In the genomic region with DNA sequence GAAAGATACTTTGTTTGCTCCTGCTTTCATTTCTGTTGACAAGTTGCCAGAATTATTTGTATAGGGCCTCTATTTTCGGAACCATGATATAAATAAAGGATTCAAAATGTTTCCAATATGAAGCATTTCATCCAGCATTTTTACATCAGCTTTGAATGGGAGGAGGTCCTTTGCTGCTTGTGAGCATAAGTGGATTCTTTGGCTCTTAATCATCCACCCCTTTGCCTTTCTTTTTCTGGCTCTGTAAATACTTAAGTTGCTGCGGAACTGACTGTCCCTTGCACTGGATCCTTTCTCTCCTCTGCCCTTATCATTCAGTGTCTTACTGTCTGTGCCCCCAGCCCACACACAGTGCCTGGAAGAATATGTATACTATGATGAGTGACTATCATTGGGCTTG, we compare ENCODE assay signal across 13 cellular contexts.
DNase-seq lines count a peak whose midpoint lies in the region; ATAC-seq, FAIRE-seq and TF ChIP-seq lines count a peak whose summit lies in the region.
"Had no signal": no experiment of that assay in that cellular context is flagged by ENCODE, and none has a peak within 500 bp of the region (broad histone marks: within the 10 kb centered on the region; RNA-seq: fewer than 3 reads in every experiment).

No MANE protein-coding gene starts in this region.

- H3K27me3 ChIP-seq in Caco-2 (replicated peaks; ENCODE audit: control insufficient read depth, insufficient read depth, low read length) (no peaks in the 10 kb centered on the region), endothelial cell of umbilical vein (ENCODE audit: control insufficient read depth in 2 of 2, insufficient read depth in 2 of 2, low read length in 2 of 2) (no peaks in the 10 kb centered on the region), heart left ventricle (no peaks in the 10 kb centered on the region)

- POLR2A ChIA-PET in Caco-2 (lab: Charles Lee) (interaction anchor here (0.5 to 0.6 kb wide), 2 partner anchors 57 to 254 kb away, joined by 3 read pairs; no protein-coding TSS in a partner anchor), endothelial cell of umbilical vein (lab: Charles Lee) (no interaction called here)

- TF ChIP-seq CTCF in Caco-2 (IDR thresholded peaks at IDR 0.05; ENCODE audit: insufficient read depth in 1 of 2, low read depth in 1 of 2, low read length in 1 of 2, severe bottlenecking in 1 of 2, unreplicated experiment in 1 of 2) (no peak), endothelial cell of umbilical vein (IDR thresholded peaks at IDR 0.05; ENCODE audit: extremely low read depth in 1 of 2, insufficient read depth in 1 of 2, low read depth in 1 of 2, low read length in 2 of 2) (no peak), heart left ventricle (IDR thresholded peaks at IDR 0.05) (no peak)

- H3K4me3 Mint-ChIP-seq in Caco-2 (ENCODE audit: unreplicated experiment) = no peak overlapping the region

- dilution Hi-C loops in endothelial cell of umbilical vein (cut with MboI; ENCODE audit: extremely low pct_ligation_motif_present, low sequenced_read_pairs) = no loop called here

- no peak overlapping the region for H3K4me3 ChIP-seq in Caco-2 (ENCODE audit: low read depth, low read length)
- H3K4me3 ChIP-seq in endothelial cell of umbilical vein (replicated peaks in 1 of 3; ENCODE audit: insufficient read depth in 1 of 3, low read depth in 1 of 3, low read length in 3 of 3) = no peak overlapping the region
- no peak overlapping the region for H3K4me3 ChIP-seq in heart left ventricle
- H3K4me3 ChIP-seq: thoracic aorta had no signal

- no peaks in the 10 kb centered on the region for H3K79me2 ChIP-seq in endothelial cell of umbilical vein (ENCODE audit: control insufficient read depth, insufficient read depth, low read length)

- no peaks in the 10 kb centered on the region for H3K27me3 Mint-ChIP-seq in Caco-2 (ENCODE audit: insufficient read depth, unreplicated experiment)

- WGBS in heart left ventricle, 4 donors = 57 to 70% (median 58%) methylated on average over 2 of the region's 2 CpGs

- H3K27ac Mint-ChIP-seq in Caco-2 (ENCODE audit: unreplicated experiment) = peak overlapping the region; percentile 61

- H3K9me3 ChIP-seq in Caco-2 (no peaks in the 10 kb centered on the region), endothelial cell of umbilical vein (replicated peaks; ENCODE audit: control insufficient read depth, insufficient read depth, low read length) (no peaks in the 10 kb centered on the region), heart left ventricle (no peaks in the 10 kb centered on the region)
- H3K9me3 ChIP-seq: thoracic aorta had no signal

- CTCF ChIA-PET in Caco-2 (lab: Charles Lee) = no interaction called here
- CTCF ChIA-PET in endothelial cell of umbilical vein (lab: Charles Lee) = no interaction called here

- H3K27ac ChIP-seq in endothelial cell of umbilical vein (ENCODE audit: insufficient read depth, low read depth, low read length) (no peak overlapping the region), heart left ventricle (no peak overlapping the region)
- H3K27ac ChIP-seq: thoracic aorta had no signal

- TF ChIP-seq POLR2A in endothelial cell of umbilical vein (IDR thresholded peaks at IDR 0.05; ENCODE audit: low read depth, low read length) (no peak), heart left ventricle (IDR thresholded peaks at IDR 0.05) (no peak)

- DNase-seq in Caco-2 (peak in 1 of 2 experiments; percentile 15), NCI-H1048 (lab: John Stamatoyannopoulos, UW) (peak; percentile 30), endothelial cell of umbilical vein (ENCODE audit: low read depth, low spot score) (peak; percentile 42), non-pigmented ciliary epithelial cell (ENCODE audit: low read depth) (peak; percentile 83), midbrain (lab: John Stamatoyannopoulos, UW) (no peak), heart left ventricle (no peak)
- DNase-seq: activated CD8-positive, alpha-beta memory T cell treated with anti-CD3 and anti-CD28 coated beads for 24 hours; NCI-H146; Right ventricle myocardium superior; stimulated activated CD4-positive, alpha-beta T cell treated with anti-CD3 and anti-CD28 coated beads, Interleukin-15, amount 100 ng/mL, for 24 hours had no signal

- peaks cover 36% of the 10 kb centered on the region for H3K4me1 Mint-ChIP-seq in Caco-2 (ENCODE audit: low read depth, unreplicated experiment)

- peaks cover 12% of the 10 kb centered on the region for H3K36me3 Mint-ChIP-seq in Caco-2 (ENCODE audit: insufficient read depth, unreplicated experiment)

- H4K20me1 ChIP-seq in endothelial cell of umbilical vein (replicated peaks; ENCODE audit: control insufficient read depth, extremely low read depth, insufficient read depth, low read length) = no peaks in the 10 kb centered on the region

- H3K36me3 ChIP-seq in Caco-2 (ENCODE audit: control insufficient read depth, insufficient read depth, low read length) = no peaks in the 10 kb centered on the region
- no peaks in the 10 kb centered on the region for H3K36me3 ChIP-seq in endothelial cell of umbilical vein (ENCODE audit: control insufficient read depth in 2 of 2, extremely low read depth in 1 of 2, insufficient read depth in 2 of 2, low read length in 2 of 2)
- no peaks in the 10 kb centered on the region for H3K36me3 ChIP-seq in heart left ventricle
- H3K36me3 ChIP-seq: thoracic aorta had no signal

- no peak for FAIRE-seq in endothelial cell of umbilical vein (lab: Jason Lieb, UNC)

- H3K9me1 ChIP-seq in endothelial cell of umbilical vein (replicated peaks; ENCODE audit: control insufficient read depth, extremely low read depth, insufficient read depth, low read length) = no peaks in the 10 kb centered on the region

- intact Hi-C loops in Caco-2 (cut with micrococcal nuclease; ENCODE audit: unreplicated experiment) = no loop called here
- intact Hi-C loops in endothelial cell of umbilical vein (cut with micrococcal nuclease) = loop anchor here (5.0 kb wide), 1 partner anchor 253 kb away; the partner anchor contains the start of gene SIPA1L1
- intact Hi-C loops in heart left ventricle (cut with DNase I) = no loop called here

- peak overlapping the region; percentile 22 for H3K4me2 ChIP-seq in endothelial cell of umbilical vein (ENCODE audit: insufficient read depth, low read length)

- H3K9me3 Mint-ChIP-seq in Caco-2 (ENCODE audit: unreplicated experiment) = no peaks in the 10 kb centered on the region

- H2AFZ ChIP-seq in endothelial cell of umbilical vein (ENCODE audit: low read depth, low read length) = no peak overlapping the region

- H3K9ac ChIP-seq in endothelial cell of umbilical vein (replicated peaks; ENCODE audit: extremely low read depth, insufficient read depth, low read length) = no peak overlapping the region

- ATAC-seq in HG03565 (IDR thresholded peaks at IDR 0.05; ENCODE audit: unreplicated experiment) (no peak), heart left ventricle (no peak), GM21825 (IDR thresholded peaks at IDR 0.05; ENCODE audit: unreplicated experiment) (no peak)

- H3K4me1 ChIP-seq in Caco-2 (peaks cover 17% of the 10 kb centered on the region), endothelial cell of umbilical vein (ENCODE audit: control insufficient read depth, extremely low read depth, insufficient read depth, low read length) (peaks cover 3% of the 10 kb centered on the region), heart left ventricle (peaks cover 0 to 16% (median 5%) of the 10 kb centered on the region in 12 donors)

- BruUV-seq in Caco-2 (replicated peaks; lab: Mats Ljungman, UMichigan) = no TSS peak
- no TSS peak for BruUV-seq in endothelial cell of umbilical vein (replicated peaks; lab: Mats Ljungman, UMichigan)

TF ChIP-seq in endothelial cell of umbilical vein, 7 proteins besides CTCF, POLR2A, EP300 and RAD21:
- TF ChIP-seq FOS (IDR thresholded peaks at IDR 0.05; ENCODE audit: borderline replicate concordance, insufficient read depth, low read length) = peak; percentile 34
- no peak for TF ChIP-seq POLR2AphosphoS5 (IDR thresholded peaks at IDR 0.05; ENCODE audit: insufficient read depth, low read depth, low read length)
- no peak for TF ChIP-seq MYC (IDR thresholded peaks at IDR 0.05; ENCODE audit: low read depth, low read length)
- TF ChIP-seq JUN (IDR thresholded peaks at IDR 0.05; ENCODE audit: borderline replicate concordance, insufficient read depth, insufficient read length, low read depth) = no peak
- TF ChIP-seq EZH2 (IDR thresholded peaks at IDR 0.05; ENCODE audit: borderline replicate concordance, low read depth, low read length, severe bottlenecking) = no peak
- TF ChIP-seq MAX (IDR thresholded peaks at IDR 0.05; ENCODE audit: insufficient read depth, insufficient read length) = no peak

Comparison
In these comparisons a context has a peak if more than half of its experiments do, and no peak if none do; other contexts are left out.
1. DNase-seq: peak in NCI-H1048 (single experiment), endothelial cell of umbilical vein (single experiment) and non-pigmented ciliary epithelial cell (single experiment); none in midbrain (single experiment) and heart left ventricle (0 of 5).